19 cellular contexts compared by ENCODE assay signal in genomic region chr6:40444307-40444706, GRCh38.
"Had no signal": no experiment of that assay in that cellular context is flagged by ENCODE, and none has a peak within 500 bp of the region (broad histone marks: within the 10 kb centered on the region; RNA-seq: fewer than 3 reads in every experiment).

No MANE protein-coding gene starts in this region.

- DNase-seq: cortex of kidney; dorsolateral prefrontal cortex; effector CD8-positive, alpha-beta T cell; foreskin melanocyte; head of caudate nucleus; hippocampal formation; nucleus accumbens; ovary; small intestine; stimulated activated CD4-positive, alpha-beta T cell treated with anti-CD3 and anti-CD28 coated beads, Interleukin-12 subunit alpha, Interleukin-12 subunit beta, amount 100 ng/mL, for 4 hours; stimulated activated naive CD4-positive, alpha-beta T cell; stomach; substantia nigra had no signal

- H3K27ac Mint-ChIP-seq: mesothelial cell of epicardium; natural killer cell treated with Interleukin-12 subunit alpha and Interleukin-12 subunit beta and Interleukin-15 and Interleukin-18, amount 100 ng/mL, for 72 hours; neural progenitor cell; type B pancreatic cell had no signal

- H3K9me3 ChIP-seq: ovary, right atrium auricular region, stomach, thoracic aorta had no signal

- H3K27ac ChIP-seq: dorsolateral prefrontal cortex, neural progenitor cell, ovary, right atrium auricular region, stomach, thoracic aorta had no signal

- ATAC-seq: natural killer cell treated with Interleukin-12 subunit alpha and Interleukin-12 subunit beta and Interleukin-15 and Interleukin-18, amount 100 ng/mL, for 72 hours had no signal

- H3K4me3 ChIP-seq: dorsolateral prefrontal cortex, neural progenitor cell, ovary, right atrium auricular region, stomach, thoracic aorta had no signal

- H3K36me3 ChIP-seq: neural progenitor cell, ovary, right atrium auricular region, stomach, thoracic aorta had no signal

- H3K36me3 Mint-ChIP-seq: mesothelial cell of epicardium; natural killer cell treated with Interleukin-12 subunit alpha and Interleukin-12 subunit beta and Interleukin-15 and Interleukin-18, amount 100 ng/mL, for 72 hours; neural progenitor cell; type B pancreatic cell had no signal

- H3K4me3 Mint-ChIP-seq: mesothelial cell of epicardium; natural killer cell treated with Interleukin-12 subunit alpha and Interleukin-12 subunit beta and Interleukin-15 and Interleukin-18, amount 100 ng/mL, for 72 hours; neural progenitor cell; type B pancreatic cell had no signal

- H3K4me1 ChIP-seq: neural progenitor cell, right atrium auricular region, stomach had no signal

- H3K27me3 ChIP-seq: dorsolateral prefrontal cortex, neural progenitor cell, ovary, right atrium auricular region, stomach had no signal

- H3K9ac ChIP-seq: neural progenitor cell had no signal

- H3K4me2 ChIP-seq: neural progenitor cell had no signal

- H3K9me3 Mint-ChIP-seq: mesothelial cell of epicardium; natural killer cell treated with Interleukin-12 subunit alpha and Interleukin-12 subunit beta and Interleukin-15 and Interleukin-18, amount 100 ng/mL, for 72 hours; neural progenitor cell; type B pancreatic cell had no signal

- H2AFZ ChIP-seq: neural progenitor cell had no signal
